ENCODE assay signal across 22 cellular contexts in the genomic region with DNA sequence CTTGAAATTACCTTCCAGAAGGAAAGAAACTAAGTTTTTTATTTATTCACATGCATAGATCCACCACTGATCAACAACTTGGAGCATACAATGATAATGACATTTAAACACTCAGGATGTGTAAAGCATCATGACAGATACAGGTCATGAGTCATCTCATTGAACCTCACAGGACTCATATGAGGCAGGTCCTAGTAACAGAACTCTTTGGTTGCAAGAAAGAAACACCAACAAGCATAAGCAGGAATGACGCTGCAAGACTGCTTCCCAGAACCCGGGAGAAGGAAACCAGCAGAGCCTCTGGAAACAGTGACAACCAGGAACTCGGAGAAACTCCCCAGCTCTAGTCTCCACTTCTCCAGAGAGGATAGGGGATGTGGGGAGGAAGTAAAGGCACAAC.
DNase-seq lines count a peak whose midpoint lies in the region; ATAC-seq and TF ChIP-seq lines count a peak whose summit lies in the region.
"Had no signal": no experiment of that assay in that cellular context is flagged by ENCODE, and none has a peak within 500 bp of the region (broad histone marks: within the 10 kb centered on the region; RNA-seq: fewer than 3 reads in every experiment).

No MANE protein-coding gene starts in this region.

- H3K27me3 ChIP-seq in IMR-90 (ENCODE audit: control insufficient read depth, insufficient read depth, low read length) (no peaks in the 10 kb centered on the region), gastroesophageal sphincter (no peaks in the 10 kb centered on the region)

- intact Hi-C loops in IMR-90 (cut with micrococcal nuclease), result no loop called here

- peak overlapping the region; percentile 93; the same call in 2 of the 3 replicates for H2BK15ac ChIP-seq in IMR-90 (ENCODE audit: low read depth, low read length)

- H3K4me1 ChIP-seq in IMR-90 (ENCODE audit: control insufficient read depth, insufficient read depth, low read length) (peaks cover 5% of the 10 kb centered on the region), gastroesophageal sphincter (peaks cover 0 to 9% (median 0%) of the 10 kb centered on the region in 3 donors)
- H3K4me1 ChIP-seq: Caco-2 had no signal

- in situ Hi-C loops in IMR-90 (cut with MboI; ENCODE audit: low sequenced_read_pairs) (no loop called here), astrocyte of the spinal cord (cut with HindIII; ENCODE audit: low sequenced_read_pairs) (no loop called here)

- peak overlapping the region; percentile 77 for H2BK120ac ChIP-seq in IMR-90 (ENCODE audit: low read depth, low read length)

- H3K36me3 ChIP-seq in IMR-90 (ENCODE audit: control insufficient read depth, insufficient read depth, low read length) (no peaks in the 10 kb centered on the region), gastroesophageal sphincter (no peaks in the 10 kb centered on the region)

- peak overlapping the region; percentile 91 for H3K4ac ChIP-seq in IMR-90 (ENCODE audit: low read depth, low read length)

- H3K56ac ChIP-seq in IMR-90 (ENCODE audit: extremely low read depth, insufficient read depth, low read length), result 0 out of 2 replicates have a peak overlapping the region, but pooled peaks have one; percentile 16

- POLR2A ChIA-PET in IMR-90 (lab: Charles Lee; ENCODE audit: unreplicated experiment), result no interaction called here

- no peaks in the 10 kb centered on the region for H3K9me3 ChIP-seq in IMR-90 (ENCODE audit: control insufficient read depth, insufficient read depth, low read length)
- H3K9me3 ChIP-seq in gastroesophageal sphincter, result no peaks in the 10 kb centered on the region
- H3K9me3 ChIP-seq: Caco-2 had no signal

- H4K8ac ChIP-seq in IMR-90 (ENCODE audit: low read depth in 2 of 2, low read length in 2 of 2), result peak overlapping the region; percentile 15 to 87; a peak in 3 of 4 replicates

- peak overlapping the region; percentile 55; the same call in 1 of the 2 replicates for H3K4me2 ChIP-seq in IMR-90 (ENCODE audit: low read depth, low read length)
- H3K4me2 ChIP-seq: GM23338, KMS-11 had no signal

- dilution Hi-C loops in IMR-90 (cut with HindIII; ENCODE audit: low sequenced_read_pairs, unreplicated experiment), result no loop called here

- TF ChIP-seq CTCF in IMR-90 (conservative IDR thresholded peaks at IDR 0.05; ENCODE audit: low read depth, low read length) (no peak), astrocyte of the spinal cord (IDR thresholded peaks at IDR 0.05; ENCODE audit: low read depth, low read length) (no peak), gastroesophageal sphincter (IDR thresholded peaks at IDR 0.05) (no peak)

- H3K9ac ChIP-seq in IMR-90 (ENCODE audit: low read depth, low read length), result peak overlapping the region; percentile 57; the same call in 1 of the 2 replicates
- H3K9ac ChIP-seq: KMS-11 had no signal

- peak overlapping the region; percentile 91 for H3K14ac ChIP-seq in IMR-90 (replicated peaks; ENCODE audit: low read depth, low read length)

- BruUV-seq in IMR-90 (replicated peaks; lab: Mats Ljungman, UMichigan), result no TSS peak

- H4K91ac ChIP-seq in IMR-90 (ENCODE audit: insufficient read depth, low read depth, low read length), result peak overlapping the region; percentile 92

- peak overlapping the region; percentile 79 for H2BK20ac ChIP-seq in IMR-90 (ENCODE audit: low read depth, low read length)

- peak overlapping the region; percentile 83 for H2AFZ ChIP-seq in IMR-90 (replicated peaks; ENCODE audit: low read length, poor library complexity)
- H2AFZ ChIP-seq: GM23338 had no signal

- H3K18ac ChIP-seq in IMR-90 (ENCODE audit: low read depth, low read length), result peak overlapping the region; percentile 86

- peak overlapping the region; percentile 89 for H2BK5ac ChIP-seq in IMR-90 (ENCODE audit: low read depth, low read length, poor library complexity, severe bottlenecking)

- TF ChIP-seq EP300 in gastroesophageal sphincter (IDR thresholded peaks at IDR 0.05), result no peak

- H3K23ac ChIP-seq in IMR-90 (ENCODE audit: low read depth, low read length), result peak overlapping the region; percentile 56; the same call in 1 of the 2 replicates

- H3K4me3 ChIP-seq in IMR-90 (ENCODE audit: insufficient read depth, low read depth, low read length) (no peak overlapping the region), astrocyte of the spinal cord (ENCODE audit: low read depth, low read length) (no peak overlapping the region), gastroesophageal sphincter (no peak overlapping the region)
- H3K4me3 ChIP-seq: GM23338 had no signal

- H2AK5ac ChIP-seq in IMR-90 (ENCODE audit: low read depth, low read length), result peak overlapping the region; percentile 85

- TF ChIP-seq POLR2A in IMR-90 (IDR thresholded peaks at IDR 0.05; ENCODE audit: low read depth, low read length) (no peak), gastroesophageal sphincter (IDR thresholded peaks at IDR 0.05) (no peak)

- no peak for TF ChIP-seq RAD21 in IMR-90 (IDR thresholded peaks at IDR 0.05; ENCODE audit: low read length)

- no peaks in the 10 kb centered on the region for H3K79me1 ChIP-seq in IMR-90 (ENCODE audit: low read depth in 1 of 2, low read length in 2 of 2)

- H2AK9ac ChIP-seq in IMR-90 (replicated peaks; ENCODE audit: low read depth, low read length, poor library complexity), result peak overlapping the region; percentile 57

- CTCF ChIA-PET in IMR-90 (lab: Yijun Ruan, JAX), result no interaction called here

- H3K27ac ChIP-seq in IMR-90 (ENCODE audit: insufficient read depth, low read length) (peak overlapping the region; percentile 43; the same call in 1 of the 2 replicates), gastroesophageal sphincter (no peak overlapping the region)
- H3K27ac ChIP-seq: KMS-11 had no signal

- peak; percentile 77 for ATAC-seq in IMR-90 (ENCODE audit: low read depth)
- ATAC-seq in gastroesophageal sphincter, result peak; percentile 37
- ATAC-seq: activated CD8-positive, alpha-beta T cell treated with anti-CD3 and anti-CD28 coated beads, Interleukin-2, amount 10 ng/mL, durations not matched to agents 7 days and 5 days; effector memory CD8-positive, alpha-beta T cell; GM23338; left ventricle myocardium superior; Panc1; T-cell had no signal

- peak; percentile 53 for DNase-seq in AG20443 (ENCODE audit: low spot score)
- DNase-seq in IMR-90, result peak; percentile 85
- peak; percentile 27 for DNase-seq in astrocyte of the spinal cord (ENCODE audit: low read depth, low spot score)
- no peak for DNase-seq in activated CD4-positive, alpha-beta T cell treated with anti-CD3 and anti-CD28 coated beads for 1 hour
- DNase-seq in NCI-H2107 treated with DMSO at 0.1 percent for 48 hours (lab: John Stamatoyannopoulos, UW; ENCODE audit: unreplicated experiment), result no peak
- DNase-seq in SW 1271 (lab: John Stamatoyannopoulos, UW), result no peak
- no peak for DNase-seq in NOMO-1 (lab: John Stamatoyannopoulos, UW; ENCODE audit: unreplicated experiment in 2 of 2)
- DNase-seq: activated CD8-positive, alpha-beta T cell treated with anti-CD3 and anti-CD28 coated beads, Interleukin-2, amount 10 ng/mL, durations not matched to agents 7 days and 5 days; activated naive CD8-positive, alpha-beta T cell treated with anti-CD3 and anti-CD28 coated beads for 36 hours; Caco-2; effector memory CD8-positive, alpha-beta T cell; GF-D8; left ventricle myocardium superior; NCI-H1417; NCI-H2171; NCI-H82; substantia nigra; T-cell had no signal

- H4K20me1 ChIP-seq in IMR-90 (ENCODE audit: insufficient read depth, low read length), result no peaks in the 10 kb centered on the region

- WGBS in IMR-90 (ENCODE audit: extremely low coverage in 2 of 2, insufficient read length in 1 of 2), 2 experiments, result no CpG with 5 or more reads among the region's 3 CpGs
- WGBS in gastroesophageal sphincter (ENCODE audit: low coverage in 1 of 2), 2 donors, result 70 to 91% methylated on average over 2 to 3 of the region's 3 CpGs

- peak overlapping the region; percentile 68; the same call in 1 of the 2 replicates for H4K5ac ChIP-seq in IMR-90 (ENCODE audit: low read depth, low read length)

- peaks cover 4% of the 10 kb centered on the region for H3K9me1 ChIP-seq in IMR-90 (ENCODE audit: insufficient read depth, low read length)

TF ChIP-seq in IMR-90, 13 proteins besides CTCF, POLR2A, EP300 and RAD21:
- TF ChIP-seq, protein P1, sequence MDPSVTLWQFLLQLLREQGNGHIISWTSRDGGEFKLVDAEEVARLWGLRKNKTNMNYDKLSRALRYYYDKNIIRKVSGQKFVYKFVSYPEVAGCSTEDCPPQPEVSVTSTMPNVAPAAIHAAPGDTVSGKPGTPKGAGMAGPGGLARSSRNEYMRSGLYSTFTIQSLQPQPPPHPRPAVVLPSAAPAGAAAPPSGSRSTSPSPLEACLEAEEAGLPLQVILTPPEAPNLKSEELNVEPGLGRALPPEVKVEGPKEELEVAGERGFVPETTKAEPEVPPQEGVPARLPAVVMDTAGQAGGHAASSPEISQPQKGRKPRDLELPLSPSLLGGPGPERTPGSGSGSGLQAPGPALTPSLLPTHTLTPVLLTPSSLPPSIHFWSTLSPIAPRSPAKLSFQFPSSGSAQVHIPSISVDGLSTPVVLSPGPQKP (IDR thresholded peaks at IDR 0.05; ENCODE audit: borderline replicate concordance, low read depth, low read length), result no peak
- no peak for TF ChIP-seq RCOR1 (IDR thresholded peaks at IDR 0.05; ENCODE audit: insufficient replicate concordance, low read length)
- no peak for TF ChIP-seq RFX5 (IDR thresholded peaks at IDR 0.05; ENCODE audit: low read depth, low read length)
- no peak for TF ChIP-seq MAZ (IDR thresholded peaks at IDR 0.05; ENCODE audit: borderline replicate concordance, low read depth, low read length)
- no peak for TF ChIP-seq MAFK (IDR thresholded peaks at IDR 0.05; ENCODE audit: low read depth, low read length)
- TF ChIP-seq CHD1 (IDR thresholded peaks at IDR 0.05; ENCODE audit: low read depth, low read length), result no peak
- TF ChIP-seq, protein P2, sequence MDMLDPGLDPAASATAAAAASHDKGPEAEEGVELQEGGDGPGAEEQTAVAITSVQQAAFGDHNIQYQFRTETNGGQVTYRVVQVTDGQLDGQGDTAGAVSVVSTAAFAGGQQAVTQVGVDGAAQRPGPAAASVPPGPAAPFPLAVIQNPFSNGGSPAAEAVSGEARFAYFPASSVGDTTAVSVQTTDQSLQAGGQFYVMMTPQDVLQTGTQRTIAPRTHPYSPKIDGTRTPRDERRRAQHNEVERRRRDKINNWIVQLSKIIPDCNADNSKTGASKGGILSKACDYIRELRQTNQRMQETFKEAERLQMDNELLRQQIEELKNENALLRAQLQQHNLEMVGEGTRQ (IDR thresholded peaks at IDR 0.05; ENCODE audit: low read depth, low read length), result no peak
- peak; percentile 43; the same call in 1 of the 2 replicates for TF ChIP-seq FOS (IDR thresholded peaks at IDR 0.05; ENCODE audit: low read depth, low read length)
- TF ChIP-seq NFE2L2 (IDR thresholded peaks at IDR 0.05; ENCODE audit: low read depth, low read length), result peak; percentile 52
- TF ChIP-seq SMC3 (IDR thresholded peaks at IDR 0.05; ENCODE audit: low read depth, low read length), result no peak
- TF ChIP-seq BHLHE40 (IDR thresholded peaks at IDR 0.05; ENCODE audit: low read depth, low read length), result no peak; the same call in 1 of the 2 replicates
- peak; percentile 1; the same call in 1 of the 2 replicates for TF ChIP-seq CEBPB (IDR thresholded peaks at IDR 0.05; ENCODE audit: low read depth, low read length)
- no peak for TF ChIP-seq MXI1 (IDR thresholded peaks at IDR 0.05; ENCODE audit: borderline replicate concordance, low read depth, low read length)

Comparison
In these comparisons a context has a peak if more than half of its experiments do, and no peak if none do; other contexts are left out.
1. DNase-seq: peak in AG20443 (single experiment), IMR-90 (single experiment) and astrocyte of the spinal cord (single experiment); none in activated CD4-positive, alpha-beta T cell treated with anti-CD3 and anti-CD28 coated beads for 1 hour (single experiment), NCI-H2107 treated with DMSO at 0.1 percent for 48 hours (single experiment), SW 1271 (0 of 2) and NOMO-1 (0 of 2).